Comparison of ENCODE assay signal across 35 cellular contexts in the genomic region with DNA sequence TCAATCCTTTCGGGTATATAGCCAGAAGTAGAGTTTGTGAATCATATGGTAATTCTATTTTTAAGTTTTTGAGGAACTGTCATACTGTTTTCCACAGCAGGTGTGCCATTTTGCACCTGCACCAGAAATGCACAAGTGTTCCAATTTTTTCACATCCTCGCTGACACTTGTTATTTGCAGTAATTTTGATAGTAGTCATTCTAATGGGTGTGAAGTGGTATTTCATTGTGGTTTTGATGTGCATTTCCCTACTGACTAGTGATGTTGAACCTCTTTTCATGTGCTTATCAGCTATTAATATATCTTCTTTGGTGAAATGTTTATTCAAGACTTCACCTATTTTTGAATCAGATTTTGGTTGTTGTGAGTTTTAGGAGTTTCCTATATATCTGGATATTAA. TPM values are rescaled to one million over a fixed set of nuclear protein-coding genes. Genes with fewer than 3 reads are reported as not detected.
"Had no signal": no experiment of that assay in that cellular context is flagged by ENCODE, and none has a peak within 500 bp of the region (broad histone marks: within the 10 kb centered on the region; RNA-seq: fewer than 3 reads in every experiment).

No MANE protein-coding gene starts in this region.

- ATAC-seq: activated T-cell treated with anti-CD3 and anti-CD28 coated beads, Interleukin-2, amount 50 U/mL, for 72 hours; body of pancreas; gastroesophageal sphincter; T-helper 17 cell had no signal

- H3K4me1 Mint-ChIP-seq: activated B cell treated with CpG ODN at 0.5 μM for 24 hours had no signal

- H3K9me3 Mint-ChIP-seq: activated B cell treated with CpG ODN at 0.5 μM for 24 hours; activated naive CD4-positive, alpha-beta T cell treated with anti-CD3 and anti-CD28 coated beads, Interleukin-2, amount 10 ng/mL, durations not matched to agents 7 days and 5 days; activated T-cell treated with anti-CD3 and anti-CD28 coated beads, Interleukin-2, amount 50 U/mL, for 24 hours; T-helper 2 cell treated with Interferon-gamma antibody and Interleukin-4, amounts not matched to agents 5 μg/mL and 100 μg/mL, for 36 hours had no signal

- H3K36me3 ChIP-seq: adrenal gland, colonic mucosa, esophagus squamous epithelium, gastroesophageal sphincter, WERI-Rb-1 had no signal

- H3K36me3 Mint-ChIP-seq: activated naive CD4-positive, alpha-beta T cell treated with anti-CD3 and anti-CD28 coated beads, Interleukin-2, amount 10 ng/mL, durations not matched to agents 7 days and 5 days; activated naive CD4-positive, alpha-beta T cell treated with anti-CD3 and anti-CD28 coated beads, Interleukin-2, amount 50 U/mL, for 72 hours had no signal

- H3K27me3 ChIP-seq: body of pancreas, colonic mucosa had no signal

- H3K4me3 ChIP-seq: adrenal gland, body of pancreas, colonic mucosa, esophagus squamous epithelium, gastroesophageal sphincter had no signal

- H3K4me1 ChIP-seq: adrenal gland, body of pancreas, colonic mucosa, esophagus squamous epithelium, gastroesophageal sphincter had no signal

- H3K9me3 ChIP-seq: adrenal gland, body of pancreas, colonic mucosa, esophagus squamous epithelium, gastroesophageal sphincter had no signal

- H3K4me3 Mint-ChIP-seq: activated B cell treated with CpG ODN at 0.5 μM for 24 hours; activated naive CD4-positive, alpha-beta T cell treated with anti-CD3 and anti-CD28 coated beads, Interleukin-2, amount 10 ng/mL, durations not matched to agents 7 days and 5 days; activated T-cell treated with anti-CD3 and anti-CD28 coated beads, Interleukin-2, amount 50 U/mL, for 24 hours; activated T-cell treated with anti-CD3 and anti-CD28 coated beads, Interleukin-2, amount 50 U/mL, for 72 hours; T-helper 17 cell; T-helper 2 cell treated with Interferon-gamma antibody and Interleukin-4, amounts not matched to agents 5 μg/mL and 100 μg/mL, for 36 hours had no signal

- H3K27ac ChIP-seq: adrenal gland, body of pancreas, colonic mucosa, epithelial cell of prostate, esophagus squamous epithelium, gastroesophageal sphincter, WERI-Rb-1 had no signal

- DNase-seq: activated B cell treated with CpG ODN at 0.5 μM for 24 hours; activated CD4-positive, alpha-beta T cell treated with anti-CD3 and anti-CD28 coated beads for 48 hours; activated CD4-positive, alpha-beta T cell treated with anti-CD3 and anti-CD28 coated beads, Interleukin-2, amount 50 U/mL, for 1 hour; activated CD4-positive, alpha-beta T cell treated with anti-CD3 and anti-CD28 coated beads, Interleukin-2, amount 50 U/mL, for 48 hours; activated CD8-positive, alpha-beta memory T cell treated with anti-CD3 and anti-CD28 coated beads, Interleukin-2, amount 50 U/mL, for 48 hours; activated gamma-delta T cell; activated naive CD4-positive, alpha-beta T cell; activated naive CD4-positive, alpha-beta T cell treated with anti-CD3 and anti-CD28 coated beads, Interleukin-2, amount 10 ng/mL, durations not matched to agents 7 days and 5 days; activated T-cell treated with anti-CD3 and anti-CD28 coated beads for 4 hours; activated T-cell treated with anti-CD3 and anti-CD28 coated beads, Interleukin-2, amount 50 U/mL, for 24 hours; activated T-cell treated with anti-CD3 and anti-CD28 coated beads, Interleukin-2, amount 50 U/mL, for 72 hours; adrenal gland; amygdala; aorta; body of pancreas; central memory CD4-positive, alpha-beta T cell; cerebellar nuclear complex; colonic mucosa; effector CD8-positive, alpha-beta T cell; esophagus squamous epithelium; foreskin melanocyte; T-helper 1 cell; T-helper 17 cell; T1000; WERI-Rb-1 had no signal

- H3K27ac Mint-ChIP-seq: activated B cell treated with CpG ODN at 0.5 μM for 24 hours; activated naive CD4-positive, alpha-beta T cell treated with anti-CD3 and anti-CD28 coated beads, Interleukin-2, amount 10 ng/mL, durations not matched to agents 7 days and 5 days; activated naive CD4-positive, alpha-beta T cell treated with anti-CD3 and anti-CD28 coated beads, Interleukin-2, amount 50 U/mL, for 72 hours; activated T-cell treated with anti-CD3 and anti-CD28 coated beads, Interleukin-2, amount 50 U/mL, for 24 hours; activated T-cell treated with anti-CD3 and anti-CD28 coated beads, Interleukin-2, amount 50 U/mL, for 72 hours; T-helper 17 cell; T-helper 2 cell treated with Interferon-gamma antibody and Interleukin-4, amounts not matched to agents 5 μg/mL and 100 μg/mL, for 36 hours had no signal

RNA-seq across cellular contexts. Expression of a gene that starts 29.1 kb away (rescaled TPM):
- total RNA-seq: fibroblast of villous mesenchyme had no signal

RNA-seq across cellular contexts. Expression of a gene that starts 43.1 kb away (rescaled TPM):
- total RNA-seq: activated B cell treated with CpG ODN at 0.5 μM for 24 hours; activated naive CD4-positive, alpha-beta T cell treated with anti-CD3 and anti-CD28 coated beads, Interleukin-2, amount 50 U/mL, for 72 hours; activated T-cell treated with anti-CD3 and anti-CD28 coated beads, Interleukin-2, amount 50 U/mL, for 72 hours; adrenal gland; aorta; body of pancreas; colonic mucosa; dermis microvascular lymphatic vessel endothelial cell; endothelial cell of umbilical vein; esophagus squamous epithelium; fibroblast of lung; fibroblast of villous mesenchyme; gastroesophageal sphincter; glomerular endothelial cell; T-helper 17 cell had no signal
- polyA plus RNA-seq: adrenal gland, aorta, endothelial cell of umbilical vein, esophagus, fibroblast of lung had no signal
